In genomic region chr20:64105846-64106434, GRCh38 we compare ENCODE assay signal across 23 cellular contexts. TPM values are rescaled to one million over a fixed set of nuclear protein-coding genes. Genes with fewer than 3 reads are reported as not detected.
DNase-seq lines count a peak whose midpoint lies in the region; ATAC-seq and TF ChIP-seq lines count a peak whose summit lies in the region.
"Had no signal": no experiment of that assay in that cellular context is flagged by ENCODE, and none has a peak within 500 bp of the region (broad histone marks: within the 10 kb centered on the region; RNA-seq: fewer than 3 reads in every experiment).

No MANE protein-coding gene starts in this region.

- peak overlapping the region; percentile 0 for H3K23ac ChIP-seq in neuronal stem cell (ENCODE audit: low read depth, low read length, poor library complexity)

- peak overlapping the region in 1 of 7 donors; percentile 45 for H3K27ac Mint-ChIP-seq in CD14-positive monocyte
- H3K27ac Mint-ChIP-seq: activated CD8-positive, alpha-beta T cell treated with anti-CD3 and anti-CD28 coated beads, Interleukin-2, amount 10 ng/mL, durations not matched to agents 7 days and 5 days; activated naive CD8-positive, alpha-beta T cell treated with anti-CD3 and anti-CD28 coated beads, Interleukin-2, amount 50 U/mL, for 24 hours; activated T-helper 2 cell treated with anti-CD3 and anti-CD28 coated beads, Interferon-gamma antibody, Interleukin-2, Interleukin-4, amounts not matched to agents 10 μg/mL and 5 μg/mL and 100 μg/mL, durations not matched to agents 14 hours and 24 hours and 36 hours; nephron had no signal

- WGBS in neuronal stem cell (ENCODE audit: extremely low coverage in 2 of 2, insufficient read length in 2 of 2, insufficient replicate concordance in 1 of 2), 2 donors = no CpG with 5 or more reads among the region's 39 CpGs
- 90 to 94% methylated on average over 19 to 29 of the region's 39 CpGs for WGBS in thyroid gland, 2 donors

- no peak overlapping the region for H3K4me2 ChIP-seq in neuronal stem cell (ENCODE audit: insufficient read depth, low read length, poor library complexity, severe bottlenecking)

- no peak overlapping the region for H2BK15ac ChIP-seq in neuronal stem cell (ENCODE audit: low read length)

- H3K79me1 ChIP-seq in neuronal stem cell (ENCODE audit: low read depth, low read length) = peaks cover 2% of the 10 kb centered on the region

- no peak overlapping the region for H3K4me3 ChIP-seq in dorsolateral prefrontal cortex
- H3K4me3 ChIP-seq in neuronal stem cell (ENCODE audit: low read length in 2 of 2) = peak overlapping the region in 1 of 2 donors; percentile 7
- no peak overlapping the region for H3K4me3 ChIP-seq in thyroid gland (replicated peaks in 1 of 3)
- H3K4me3 ChIP-seq: breast epithelium, coronary artery, suprapubic skin had no signal

- H3K27me3 ChIP-seq in dorsolateral prefrontal cortex (peaks cover 0 to 24% (median 6%) of the 10 kb centered on the region in 45 donors), neuronal stem cell (ENCODE audit: control insufficient read depth in 3 of 3, insufficient read depth in 3 of 3, low read depth in 1 of 3, low read length in 3 of 3) (peaks cover 0 to 77% (median 7%) of the 10 kb centered on the region in 3 experiments), thyroid gland (no peaks in the 10 kb centered on the region)

- no peak overlapping the region for H3K18ac ChIP-seq in neuronal stem cell (ENCODE audit: low read length)

- TF ChIP-seq CTCF in CD14-positive monocyte (IDR thresholded peaks at IDR 0.05) (no peak), dorsolateral prefrontal cortex (IDR thresholded peaks at IDR 0.05 in 54 of 56, conservative IDR thresholded peaks at IDR 0.05 in 2 of 56; ENCODE audit: low read depth in 1 of 56, partially characterized antibody in 56 of 56) (no peak), thyroid gland (IDR thresholded peaks at IDR 0.05) (no peak)

- peak overlapping the region; percentile 1 for H3K9ac ChIP-seq in neuronal stem cell (ENCODE audit: low read depth, low read length, poor library complexity)

- no peak overlapping the region for H2BK5ac ChIP-seq in neuronal stem cell (ENCODE audit: low read length)

- H3K9me3 Mint-ChIP-seq in CD14-positive monocyte = peaks cover 0 to 2% (median 0%) of the 10 kb centered on the region in 7 donors
- H3K9me3 Mint-ChIP-seq: activated naive CD8-positive, alpha-beta T cell treated with anti-CD3 and anti-CD28 coated beads, Interleukin-2, amount 50 U/mL, for 24 hours; activated T-helper 2 cell treated with anti-CD3 and anti-CD28 coated beads, Interferon-gamma antibody, Interleukin-2, Interleukin-4, amounts not matched to agents 10 μg/mL and 5 μg/mL and 100 μg/mL, durations not matched to agents 14 hours and 24 hours and 36 hours; nephron had no signal

- no peak overlapping the region for H3K4me3 Mint-ChIP-seq in CD14-positive monocyte
- H3K4me3 Mint-ChIP-seq: activated CD8-positive, alpha-beta T cell treated with anti-CD3 and anti-CD28 coated beads, Interleukin-2, amount 10 ng/mL, durations not matched to agents 7 days and 5 days; activated naive CD8-positive, alpha-beta T cell treated with anti-CD3 and anti-CD28 coated beads, Interleukin-2, amount 50 U/mL, for 24 hours; nephron had no signal

- no peak overlapping the region for H4K91ac ChIP-seq in neuronal stem cell (ENCODE audit: low read depth, low read length, poor library complexity)

- peak; percentile 33 for DNase-seq in CD14-positive monocyte (ENCODE audit: low spot score)
- DNase-seq in ELF-1 (ENCODE audit: low read depth, low spot score) = peak; percentile 1
- peak in 6 of 10 donors; percentile 11 to 38 (median 30) for DNase-seq in dorsolateral prefrontal cortex
- no peak for DNase-seq in neuronal stem cell (ENCODE audit: low spot score)
- no peak for DNase-seq in central memory CD4-positive, alpha-beta T cell
- no peak for DNase-seq in thyroid gland
- DNase-seq: activated CD4-positive, CD25-positive, alpha-beta regulatory T cell; activated CD8-positive, alpha-beta T cell treated with anti-CD3 and anti-CD28 coated beads, Interleukin-2, amount 10 ng/mL, durations not matched to agents 7 days and 5 days; activated naive CD8-positive, alpha-beta T cell treated with anti-CD3 and anti-CD28 coated beads, Interleukin-2, amount 50 U/mL, for 24 hours; DMS79; Karpas-422; left colon; NCI-H187; NCI-H69; T-helper 9 cell had no signal

- H3K27ac ChIP-seq in dorsolateral prefrontal cortex = no peak overlapping the region
- no peak overlapping the region for H3K27ac ChIP-seq in neuronal stem cell (replicated peaks; ENCODE audit: low read length)
- H3K27ac ChIP-seq in thyroid gland = no peak overlapping the region
- H3K27ac ChIP-seq: breast epithelium, coronary artery, suprapubic skin had no signal

- H4K8ac ChIP-seq in neuronal stem cell (ENCODE audit: low read depth, low read length) = no peak overlapping the region

- no peak overlapping the region for H2AFZ ChIP-seq in neuronal stem cell (ENCODE audit: low read length)

- peaks cover 34 to 46% (median 44%) of the 10 kb centered on the region in 3 donors for H3K27me3 Mint-ChIP-seq in CD14-positive monocyte (ENCODE audit: low read depth in 3 of 3)

- H3K36me3 Mint-ChIP-seq in CD14-positive monocyte = peaks cover 3 to 6% of the 10 kb centered on the region in 2 donors

- H3K36me3 ChIP-seq in neuronal stem cell (replicated peaks in 1 of 2; ENCODE audit: control insufficient read depth in 2 of 2, insufficient read depth in 2 of 2, low read length in 2 of 2) (no peaks in the 10 kb centered on the region), thyroid gland (no peaks in the 10 kb centered on the region)
- H3K36me3 ChIP-seq: breast epithelium, suprapubic skin had no signal

- H2AK5ac ChIP-seq in neuronal stem cell (ENCODE audit: low read depth, low read length) = no peak overlapping the region

- no peak for TF ChIP-seq POLR2A in thyroid gland (IDR thresholded peaks at IDR 0.05)

- H3K4me1 ChIP-seq in neuronal stem cell (ENCODE audit: control insufficient read depth in 2 of 2, insufficient read depth in 1 of 2, low read depth in 1 of 2, low read length in 2 of 2) = peaks cover 0 to 5% of the 10 kb centered on the region in 2 donors
- H3K4me1 ChIP-seq in thyroid gland = peaks cover 11% of the 10 kb centered on the region in 2 donors
- H3K4me1 ChIP-seq: breast epithelium had no signal

- H3K14ac ChIP-seq in neuronal stem cell (ENCODE audit: low read length) = no peak overlapping the region

- no peaks in the 10 kb centered on the region for H3K9me3 ChIP-seq in neuronal stem cell (replicated peaks in 1 of 2; ENCODE audit: control insufficient read depth in 2 of 2, insufficient read depth in 1 of 2, low read depth in 1 of 2, low read length in 2 of 2)
- H3K9me3 ChIP-seq in thyroid gland = no peaks in the 10 kb centered on the region
- H3K9me3 ChIP-seq: breast epithelium, suprapubic skin had no signal

- no peak overlapping the region for H3K4ac ChIP-seq in neuronal stem cell (ENCODE audit: low read length)

- ATAC-seq in GM21526 (IDR thresholded peaks at IDR 0.05; ENCODE audit: low FRiP score, unreplicated experiment) = no peak
- ATAC-seq: activated CD8-positive, alpha-beta T cell treated with anti-CD3 and anti-CD28 coated beads, Interleukin-2, amount 10 ng/mL, durations not matched to agents 7 days and 5 days; activated naive CD8-positive, alpha-beta T cell treated with anti-CD3 and anti-CD28 coated beads, Interleukin-2, amount 50 U/mL, for 24 hours; left colon had no signal

- H2BK12ac ChIP-seq in neuronal stem cell (ENCODE audit: low read length) = no peak overlapping the region

- intact Hi-C loops in CD14-positive monocyte (cut with micrococcal nuclease) (no loop called here), dorsolateral prefrontal cortex (cut with DNase I) (no loop called here), thyroid gland (cut with DNase I) (no loop called here)

- H3K4me1 Mint-ChIP-seq in CD14-positive monocyte = peaks cover 18% of the 10 kb centered on the region

- no peak overlapping the region for H2BK120ac ChIP-seq in neuronal stem cell (ENCODE audit: low read depth, low read length)

RNA-seq across cellular contexts. Expression of gene NPBWR2, which starts 1.4 kb away (rescaled TPM):
- not detected for polyA plus RNA-seq in CD14-positive monocyte
- total RNA-seq in dorsolateral prefrontal cortex (1 to 10 TPM in 95 of 120 experiments, under 1 TPM in 22, not detected in 3; 0.35 to 6.4 (median 1.8) TPM), thyroid gland (not detected)
- polyA plus RNA-seq in neuronal stem cell (2013, experiment 1 of 2) = not detected
- not detected for polyA plus RNA-seq in neuronal stem cell (2013, experiment 2 of 2)
- total RNA-seq: activated CD8-positive, alpha-beta T cell treated with anti-CD3 and anti-CD28 coated beads, Interleukin-2, amount 10 ng/mL, durations not matched to agents 7 days and 5 days; activated T-helper 2 cell treated with anti-CD3 and anti-CD28 coated beads, Interferon-gamma antibody, Interleukin-2, Interleukin-4, amounts not matched to agents 10 μg/mL and 5 μg/mL and 100 μg/mL, durations not matched to agents 14 hours and 24 hours and 36 hours; breast epithelium; glomerular endothelial cell; HT-29; left colon; suprapubic skin had no signal

RNA-seq across cellular contexts. Expression of gene LKAAEAR1, which starts 21.7 kb away (rescaled TPM):
- under 1 TPM; 0.61 to 0.86 TPM for polyA plus RNA-seq in CD14-positive monocyte
- total RNA-seq in dorsolateral prefrontal cortex (1 to 10 TPM; 1.3 to 8.3 (median 3.5) TPM), thyroid gland (1 to 10 TPM in 2 of 4 donors, not detected in 2; 1.3 to 1.7 TPM)
- 0.10 TPM for polyA plus RNA-seq in neuronal stem cell (2013, experiment 1 of 2)
- 0.08 TPM for polyA plus RNA-seq in neuronal stem cell (2013, experiment 2 of 2)
- total RNA-seq: HT-29, left colon, suprapubic skin had no signal

RNA-seq across cellular contexts. Expression of gene OPRL1, which starts 26.1 kb away (rescaled TPM):
- 1 to 10 TPM; 7.0 to 8.8 TPM for polyA plus RNA-seq in CD14-positive monocyte
- total RNA-seq in dorsolateral prefrontal cortex (10 to 100 TPM in 118 of 120 experiments, 1 to 10 TPM in 2; 6.8 to 31.5 (median 21.2) TPM), thyroid gland (under 1 TPM; 0.54 to 0.94 (median 0.68) TPM)
- polyA plus RNA-seq in neuronal stem cell (2013, experiment 1 of 2) = 2.6 TPM
- 2.5 TPM for polyA plus RNA-seq in neuronal stem cell (2013, experiment 2 of 2)

RNA-seq across cellular contexts. Expression of gene RGS19, which starts 26.6 kb away (rescaled TPM):
- polyA plus RNA-seq in CD14-positive monocyte = 100 to 1,000 TPM; 244 to 280 TPM
- total RNA-seq in dorsolateral prefrontal cortex (10 to 100 TPM in 47 of 120 experiments, 1 to 10 TPM in 73; 3.4 to 22.4 (median 9.0) TPM), thyroid gland (10 to 100 TPM; 10.5 to 17.2 (median 13.4) TPM)
- 7.9 TPM for polyA plus RNA-seq in neuronal stem cell (2013, experiment 1 of 2)
- 8.0 TPM for polyA plus RNA-seq in neuronal stem cell (2013, experiment 2 of 2)

RNA-seq across cellular contexts. Expression of gene TCEA2, which starts 42.9 kb away (rescaled TPM):
- 10 to 100 TPM; 15.7 to 16.0 TPM for polyA plus RNA-seq in CD14-positive monocyte
- total RNA-seq in dorsolateral prefrontal cortex (100 to 1,000 TPM; 105 to 197 (median 137) TPM), thyroid gland (10 to 100 TPM; 20.9 to 43.1 (median 24.4) TPM)
- 111 TPM for polyA plus RNA-seq in neuronal stem cell (2013, experiment 1 of 2)
- 113 TPM for polyA plus RNA-seq in neuronal stem cell (2013, experiment 2 of 2)

Comparison
In these comparisons a context has a peak if more than half of its experiments do, and no peak if none do; other contexts are left out.
1. DNase-seq: peak in CD14-positive monocyte (single experiment), ELF-1 (single experiment) and dorsolateral prefrontal cortex (6 of 10); none in neuronal stem cell (single experiment), central memory CD4-positive, alpha-beta T cell (single experiment) and thyroid gland (0 of 2).
2. RNA of gene OPRL1, which starts 26.1 kb away (total RNA-seq): 6.8 to 31.5 TPM in dorsolateral prefrontal cortex; 0.54 to 0.94 TPM in thyroid gland; every median in the first group is over 4 times any median in the second.